9 cellular contexts compared by ENCODE assay signal in genomic region chr22:27032121-27032761, GRCh38.
DNase-seq lines count a peak whose midpoint lies in the region; ATAC-seq and TF ChIP-seq lines count a peak whose summit lies in the region.
"Had no signal": no experiment of that assay in that cellular context is flagged by ENCODE, and none has a peak within 500 bp of the region (broad histone marks: within the 10 kb centered on the region; RNA-seq: fewer than 3 reads in every experiment).

No MANE protein-coding gene starts in this region.

- in situ Hi-C loops in GM13977 (cut with MboI; ENCODE audit: low pct_unique_long_range_greater_than_20kb, low sequenced_read_pairs, unreplicated experiment), result no loop called here

- TF ChIP-seq CTCF in endothelial cell (IDR thresholded peaks at IDR 0.05; ENCODE audit: unreplicated experiment) (peak; percentile 44), nephron progenitor cell (IDR thresholded peaks at IDR 0.05) (peak; percentile 42), stomach (IDR thresholded peaks at IDR 0.05) (no peak), GM13977 (IDR thresholded peaks at IDR 0.05; ENCODE audit: extremely low read depth, insufficient read depth, missing control alignments) (no peak)

- peaks cover 0 to 31% (median 9%) of the 10 kb centered on the region in 3 donors for H3K27me3 ChIP-seq in stomach

- intact Hi-C loops in stomach (cut with DNase I; ENCODE audit: low total_unique reads), result no loop called here

- H3K36me3 Mint-ChIP-seq in endothelial cell (ENCODE audit: low read depth, unreplicated experiment) (no peaks in the 10 kb centered on the region), nephron progenitor cell (ENCODE audit: low read depth) (no peaks in the 10 kb centered on the region)

- no peaks in the 10 kb centered on the region for H3K4me1 ChIP-seq in stomach

- DNase-seq in COR-L47 (lab: John Stamatoyannopoulos, UW) (peak; percentile 18), NCI-H2196 (lab: John Stamatoyannopoulos, UW; ENCODE audit: unreplicated experiment) (peak; percentile 74), endothelial cell (ENCODE audit: low spot score) (peak; percentile 48), nephron progenitor cell (peak; percentile 56), stomach (no peak), GM13977 (ENCODE audit: low spot score) (no peak)
- no peak for DNase-seq in activated naive CD4-positive, alpha-beta T cell treated with anti-CD3 and anti-CD28 coated beads, Interleukin-2, amount 50 U/mL, for 16 hours
- DNase-seq: stimulated activated CD4-positive, alpha-beta T cell treated with anti-CD3 and anti-CD28 coated beads, Interleukin-15, amount 100 ng/mL, for 24 hours had no signal

- no peak for ATAC-seq in HG03097 (IDR thresholded peaks at IDR 0.05; ENCODE audit: low FRiP score, unreplicated experiment)

- H3K4me1 Mint-ChIP-seq in endothelial cell (ENCODE audit: unreplicated experiment) (no peaks in the 10 kb centered on the region), nephron progenitor cell (peaks cover 7% of the 10 kb centered on the region)

- no peaks in the 10 kb centered on the region for H3K36me3 ChIP-seq in stomach

- H3K27ac ChIP-seq in stomach, result no peak overlapping the region

- H3K27ac Mint-ChIP-seq in endothelial cell (ENCODE audit: unreplicated experiment) (no peak overlapping the region), nephron progenitor cell (peak overlapping the region; percentile 5)

- peaks cover 2% of the 10 kb centered on the region for H3K27me3 Mint-ChIP-seq in endothelial cell (ENCODE audit: unreplicated experiment)
- peaks cover 50% of the 10 kb centered on the region for H3K27me3 Mint-ChIP-seq in nephron progenitor cell (ENCODE audit: low read depth, poor library complexity)

- H3K4me3 Mint-ChIP-seq in endothelial cell (ENCODE audit: unreplicated experiment) (no peak overlapping the region), nephron progenitor cell (no peak overlapping the region)

- H3K4me3 ChIP-seq in stomach, result no peak overlapping the region

- H3K9me3 ChIP-seq in stomach, result no peaks in the 10 kb centered on the region

- 34 to 60% (median 54%) methylated on average over 3 to 28 of the region's 28 CpGs for WGBS in stomach, 5 donors

- H3K9me3 Mint-ChIP-seq in endothelial cell (ENCODE audit: unreplicated experiment) (no peaks in the 10 kb centered on the region), nephron progenitor cell (peaks cover 12% of the 10 kb centered on the region)

- TF ChIP-seq EP300 in stomach (IDR thresholded peaks at IDR 0.05), result no peak

- no peak for TF ChIP-seq POLR2A in stomach (IDR thresholded peaks at IDR 0.05)

Comparison
In these comparisons a context has a peak if more than half of its experiments do, and no peak if none do; other contexts are left out.
1. DNase-seq: peak in COR-L47 (single experiment), NCI-H2196 (single experiment), endothelial cell (single experiment) and nephron progenitor cell (single experiment); none in stomach (single experiment), activated naive CD4-positive, alpha-beta T cell treated with anti-CD3 and anti-CD28 coated beads, Interleukin-2, amount 50 U/mL, for 16 hours (single experiment) and GM13977 (single experiment).
2. CTCF ChIP-seq: peak in endothelial cell (single experiment) and nephron progenitor cell (single experiment); none in stomach (0 of 7) and GM13977 (single experiment).